Comparison of ENCODE assay signal across 1 cellular context in the genomic region with DNA sequence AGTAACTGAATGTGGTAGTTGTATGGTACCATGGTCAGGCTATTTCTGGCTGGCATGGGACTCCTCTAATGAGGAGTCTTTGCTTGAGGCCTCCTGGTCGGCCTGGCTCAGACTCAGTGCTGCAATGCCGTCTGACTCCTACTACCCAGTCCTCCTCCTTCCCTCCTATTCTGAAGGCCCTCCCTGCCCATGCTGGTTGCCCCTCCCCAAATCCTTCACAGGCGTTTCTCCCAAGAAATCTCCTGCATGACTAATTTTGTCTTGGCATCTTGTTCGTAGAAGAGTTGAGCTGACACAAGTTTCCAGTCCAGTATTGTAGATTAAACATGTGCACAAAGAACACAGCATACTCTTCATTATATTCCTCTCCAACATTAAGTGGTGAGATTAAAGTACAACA.
TF ChIP-seq lines count a peak whose summit lies in the region.

No MANE protein-coding gene starts in this region.

TF ChIP-seq in H1, 55 proteins besides CTCF, POLR2A, EP300 and RAD21:
- TF ChIP-seq, protein P1, sequence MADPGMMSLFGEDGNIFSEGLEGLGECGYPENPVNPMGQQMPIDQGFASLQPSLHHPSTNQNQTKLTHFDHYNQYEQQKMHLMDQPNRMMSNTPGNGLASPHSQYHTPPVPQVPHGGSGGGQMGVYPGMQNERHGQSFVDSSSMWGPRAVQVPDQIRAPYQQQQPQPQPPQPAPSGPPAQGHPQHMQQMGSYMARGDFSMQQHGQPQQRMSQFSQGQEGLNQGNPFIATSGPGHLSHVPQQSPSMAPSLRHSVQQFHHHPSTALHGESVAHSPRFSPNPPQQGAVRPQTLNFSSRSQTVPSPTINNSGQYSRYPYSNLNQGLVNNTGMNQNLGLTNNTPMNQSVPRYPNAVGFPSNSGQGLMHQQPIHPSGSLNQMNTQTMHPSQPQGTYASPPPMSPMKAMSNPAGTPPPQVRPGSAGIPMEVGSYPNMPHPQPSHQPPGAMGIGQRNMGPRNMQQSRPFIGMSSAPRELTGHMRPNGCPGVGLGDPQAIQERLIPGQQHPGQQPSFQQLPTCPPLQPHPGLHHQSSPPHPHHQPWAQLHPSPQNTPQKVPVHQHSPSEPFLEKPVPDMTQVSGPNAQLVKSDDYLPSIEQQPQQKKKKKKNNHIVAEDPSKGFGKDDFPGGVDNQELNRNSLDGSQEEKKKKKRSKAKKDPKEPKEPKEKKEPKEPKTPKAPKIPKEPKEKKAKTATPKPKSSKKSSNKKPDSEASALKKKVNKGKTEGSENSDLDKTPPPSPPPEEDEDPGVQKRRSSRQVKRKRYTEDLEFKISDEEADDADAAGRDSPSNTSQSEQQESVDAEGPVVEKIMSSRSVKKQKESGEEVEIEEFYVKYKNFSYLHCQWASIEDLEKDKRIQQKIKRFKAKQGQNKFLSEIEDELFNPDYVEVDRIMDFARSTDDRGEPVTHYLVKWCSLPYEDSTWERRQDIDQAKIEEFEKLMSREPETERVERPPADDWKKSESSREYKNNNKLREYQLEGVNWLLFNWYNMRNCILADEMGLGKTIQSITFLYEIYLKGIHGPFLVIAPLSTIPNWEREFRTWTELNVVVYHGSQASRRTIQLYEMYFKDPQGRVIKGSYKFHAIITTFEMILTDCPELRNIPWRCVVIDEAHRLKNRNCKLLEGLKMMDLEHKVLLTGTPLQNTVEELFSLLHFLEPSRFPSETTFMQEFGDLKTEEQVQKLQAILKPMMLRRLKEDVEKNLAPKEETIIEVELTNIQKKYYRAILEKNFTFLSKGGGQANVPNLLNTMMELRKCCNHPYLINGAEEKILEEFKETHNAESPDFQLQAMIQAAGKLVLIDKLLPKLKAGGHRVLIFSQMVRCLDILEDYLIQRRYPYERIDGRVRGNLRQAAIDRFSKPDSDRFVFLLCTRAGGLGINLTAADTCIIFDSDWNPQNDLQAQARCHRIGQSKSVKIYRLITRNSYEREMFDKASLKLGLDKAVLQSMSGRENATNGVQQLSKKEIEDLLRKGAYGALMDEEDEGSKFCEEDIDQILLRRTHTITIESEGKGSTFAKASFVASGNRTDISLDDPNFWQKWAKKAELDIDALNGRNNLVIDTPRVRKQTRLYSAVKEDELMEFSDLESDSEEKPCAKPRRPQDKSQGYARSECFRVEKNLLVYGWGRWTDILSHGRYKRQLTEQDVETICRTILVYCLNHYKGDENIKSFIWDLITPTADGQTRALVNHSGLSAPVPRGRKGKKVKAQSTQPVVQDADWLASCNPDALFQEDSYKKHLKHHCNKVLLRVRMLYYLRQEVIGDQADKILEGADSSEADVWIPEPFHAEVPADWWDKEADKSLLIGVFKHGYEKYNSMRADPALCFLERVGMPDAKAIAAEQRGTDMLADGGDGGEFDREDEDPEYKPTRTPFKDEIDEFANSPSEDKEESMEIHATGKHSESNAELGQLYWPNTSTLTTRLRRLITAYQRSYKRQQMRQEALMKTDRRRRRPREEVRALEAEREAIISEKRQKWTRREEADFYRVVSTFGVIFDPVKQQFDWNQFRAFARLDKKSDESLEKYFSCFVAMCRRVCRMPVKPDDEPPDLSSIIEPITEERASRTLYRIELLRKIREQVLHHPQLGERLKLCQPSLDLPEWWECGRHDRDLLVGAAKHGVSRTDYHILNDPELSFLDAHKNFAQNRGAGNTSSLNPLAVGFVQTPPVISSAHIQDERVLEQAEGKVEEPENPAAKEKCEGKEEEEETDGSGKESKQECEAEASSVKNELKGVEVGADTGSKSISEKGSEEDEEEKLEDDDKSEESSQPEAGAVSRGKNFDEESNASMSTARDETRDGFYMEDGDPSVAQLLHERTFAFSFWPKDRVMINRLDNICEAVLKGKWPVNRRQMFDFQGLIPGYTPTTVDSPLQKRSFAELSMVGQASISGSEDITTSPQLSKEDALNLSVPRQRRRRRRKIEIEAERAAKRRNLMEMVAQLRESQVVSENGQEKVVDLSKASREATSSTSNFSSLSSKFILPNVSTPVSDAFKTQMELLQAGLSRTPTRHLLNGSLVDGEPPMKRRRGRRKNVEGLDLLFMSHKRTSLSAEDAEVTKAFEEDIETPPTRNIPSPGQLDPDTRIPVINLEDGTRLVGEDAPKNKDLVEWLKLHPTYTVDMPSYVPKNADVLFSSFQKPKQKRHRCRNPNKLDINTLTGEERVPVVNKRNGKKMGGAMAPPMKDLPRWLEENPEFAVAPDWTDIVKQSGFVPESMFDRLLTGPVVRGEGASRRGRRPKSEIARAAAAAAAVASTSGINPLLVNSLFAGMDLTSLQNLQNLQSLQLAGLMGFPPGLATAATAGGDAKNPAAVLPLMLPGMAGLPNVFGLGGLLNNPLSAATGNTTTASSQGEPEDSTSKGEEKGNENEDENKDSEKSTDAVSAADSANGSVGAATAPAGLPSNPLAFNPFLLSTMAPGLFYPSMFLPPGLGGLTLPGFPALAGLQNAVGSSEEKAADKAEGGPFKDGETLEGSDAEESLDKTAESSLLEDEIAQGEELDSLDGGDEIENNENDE (IDR thresholded peaks at IDR 0.05; ENCODE audit: insufficient replicate concordance, low read length) = no peak
- TF ChIP-seq CHD2 (IDR thresholded peaks at IDR 0.05; ENCODE audit: low read length) (no peak), SP2 (IDR thresholded peaks at IDR 0.05; ENCODE audit: low read length) (no peak), HDAC6 (IDR thresholded peaks at IDR 0.05; ENCODE audit: low read depth, low read length) (no peak)
